In genomic region chr3:194840661-194841514, GRCh38 we compare ENCODE assay signal across 15 cellular contexts.
DNase-seq lines count a peak whose midpoint lies in the region; ATAC-seq, FAIRE-seq and TF ChIP-seq lines count a peak whose summit lies in the region.
"Had no signal": no experiment of that assay in that cellular context is flagged by ENCODE, and none has a peak within 500 bp of the region (broad histone marks: within the 10 kb centered on the region; RNA-seq: fewer than 3 reads in every experiment).

No MANE protein-coding gene starts in this region.

- no peak overlapping the region for H3K18ac ChIP-seq in mesenchymal stem cell (ENCODE audit: low read depth in 1 of 2, low read length in 2 of 2)

- H3K36me3 ChIP-seq in bronchial epithelial cell (ENCODE audit: control insufficient read depth, insufficient read depth, low read length), result no peaks in the 10 kb centered on the region
- H3K36me3 ChIP-seq in mesenchymal stem cell (ENCODE audit: control insufficient read depth in 1 of 2, insufficient read depth in 2 of 2, low read depth in 1 of 2, low read length in 2 of 2), result no peaks in the 10 kb centered on the region
- no peaks in the 10 kb centered on the region for H3K36me3 ChIP-seq in effector memory CD4-positive, alpha-beta T cell (ENCODE audit: control insufficient read depth, insufficient read depth, low read length)
- H3K36me3 ChIP-seq: SJCRH30, uterus had no signal

- no peak overlapping the region for H3K23ac ChIP-seq in mesenchymal stem cell (ENCODE audit: low read length in 2 of 2)

- no peak overlapping the region for H3K4me2 ChIP-seq in mesenchymal stem cell (ENCODE audit: low read length, poor library complexity, severe bottlenecking)

- H3K27me3 ChIP-seq in bronchial epithelial cell (ENCODE audit: control insufficient read depth, insufficient read depth, low read length), result no peaks in the 10 kb centered on the region
- H3K27me3 ChIP-seq in mesenchymal stem cell (ENCODE audit: control insufficient read depth in 1 of 2, insufficient read depth in 1 of 2, low read length in 2 of 2), result peaks cover 17 to 18% of the 10 kb centered on the region in 2 experiments
- H3K27me3 ChIP-seq in effector memory CD4-positive, alpha-beta T cell (replicated peaks; ENCODE audit: control insufficient read depth, insufficient read depth, low read length, poor library complexity, severe bottlenecking), result no peaks in the 10 kb centered on the region
- H3K27me3 ChIP-seq: SJCRH30, uterus had no signal

- no peak overlapping the region for H4K8ac ChIP-seq in mesenchymal stem cell (ENCODE audit: low read length)

- H3K4me1 ChIP-seq in mesenchymal stem cell (ENCODE audit: control insufficient read depth, insufficient read depth, low read depth, low read length), result no peaks in the 10 kb centered on the region
- H3K4me1 ChIP-seq in effector memory CD4-positive, alpha-beta T cell (ENCODE audit: control insufficient read depth, insufficient read depth, low read length, poor library complexity, severe bottlenecking), result no peaks in the 10 kb centered on the region
- H3K4me1 ChIP-seq: SJCRH30, uterus had no signal

- no peak for TF ChIP-seq CTCF in bronchial epithelial cell (IDR thresholded peaks at IDR 0.05; ENCODE audit: insufficient read depth, low read length, severe bottlenecking)

- no peak overlapping the region for H3K4ac ChIP-seq in mesenchymal stem cell (ENCODE audit: low read depth in 1 of 2, low read length in 2 of 2)

- H3K4me3 ChIP-seq in bronchial epithelial cell (ENCODE audit: low read depth, low read length), result no peak overlapping the region
- H3K4me3 ChIP-seq in mesenchymal stem cell (ENCODE audit: insufficient read depth in 1 of 2, low read depth in 1 of 2, low read length in 2 of 2), result no peak overlapping the region
- no peak overlapping the region for H3K4me3 ChIP-seq in effector memory CD4-positive, alpha-beta T cell (ENCODE audit: insufficient read depth, low read depth, low read length, poor library complexity, severe bottlenecking)
- H3K4me3 ChIP-seq: SJCRH30, uterus had no signal

- no peak overlapping the region for H2AFZ ChIP-seq in mesenchymal stem cell (ENCODE audit: low read depth, low read length)

- no peak overlapping the region for H3K14ac ChIP-seq in mesenchymal stem cell (ENCODE audit: low read length in 2 of 2)

- no peak overlapping the region for H3K27ac ChIP-seq in mesenchymal stem cell (ENCODE audit: low read length, poor library complexity, severe bottlenecking)
- no peak overlapping the region for H3K27ac ChIP-seq in effector memory CD4-positive, alpha-beta T cell (ENCODE audit: insufficient read depth, low read length, poor library complexity, severe bottlenecking)
- H3K27ac ChIP-seq: C4-2B, SJCRH30, uterus had no signal

- H2BK12ac ChIP-seq in mesenchymal stem cell (ENCODE audit: low read length in 2 of 2), result no peak overlapping the region

- no peak for ATAC-seq in GM18520 (IDR thresholded peaks at IDR 0.05; ENCODE audit: unreplicated experiment)
- ATAC-seq: activated CD4-positive, alpha-beta T cell treated with anti-CD3 and anti-CD28 coated beads for 36 hours had no signal

- no peak overlapping the region for H3K9ac ChIP-seq in mesenchymal stem cell (ENCODE audit: low read length)

- WGBS in mesenchymal stem cell, result 72% methylated on average over 21 of the region's 21 CpGs

- H3K79me1 ChIP-seq in mesenchymal stem cell (replicated peaks; ENCODE audit: low read length, poor library complexity, severe bottlenecking), result no peaks in the 10 kb centered on the region

- no peak overlapping the region for H2BK120ac ChIP-seq in mesenchymal stem cell (ENCODE audit: low read depth, low read length)

- H2AK5ac ChIP-seq in mesenchymal stem cell (ENCODE audit: low read length, severe bottlenecking), result no peak overlapping the region

- DNase-seq in DMS53 treated with DMSO at 0.1 percent for 48 hours (lab: John Stamatoyannopoulos, UW; ENCODE audit: unreplicated experiment), result peak; percentile 13
- peak; percentile 12 for DNase-seq in NCI-H460 (ENCODE audit: extremely low read depth, low read depth)
- peak; percentile 12 for DNase-seq in bronchial epithelial cell (ENCODE audit: low read depth)
- peak; percentile 65 for DNase-seq in mesenchymal stem cell
- no peak for DNase-seq in OCI-M2 (lab: John Stamatoyannopoulos, UW; ENCODE audit: unreplicated experiment)
- no peak for DNase-seq in effector memory CD4-positive, alpha-beta T cell
- DNase-seq in NCI-H146 treated with DMSO at 0.1 percent for 48 hours (lab: John Stamatoyannopoulos, UW; ENCODE audit: unreplicated experiment), result no peak
- DNase-seq: activated CD4-positive, alpha-beta T cell treated with anti-CD3 and anti-CD28 coated beads for 36 hours; activated effector memory CD4-positive, alpha-beta T cell treated with Interleukin-2 at 50 U/mL for 16 hours; H9; NCI-H345; SJCRH30; uterus had no signal

- FAIRE-seq in bronchial epithelial cell (lab: Jason Lieb, UNC), result no peak

- no peak overlapping the region for H2BK5ac ChIP-seq in mesenchymal stem cell (ENCODE audit: low read depth, low read length, poor library complexity, severe bottlenecking)

- no peak overlapping the region for H2BK15ac ChIP-seq in mesenchymal stem cell (ENCODE audit: low read depth, poor library complexity, severe bottlenecking)

- H3K9me3 ChIP-seq in mesenchymal stem cell (ENCODE audit: control insufficient read depth, low read length), result no peaks in the 10 kb centered on the region
- H3K9me3 ChIP-seq in effector memory CD4-positive, alpha-beta T cell (ENCODE audit: control insufficient read depth, low read length), result no peaks in the 10 kb centered on the region
- H3K9me3 ChIP-seq: SJCRH30, uterus had no signal

- H4K91ac ChIP-seq in mesenchymal stem cell (ENCODE audit: low read length), result no peak overlapping the region

Comparison
In these comparisons a context has a peak if more than half of its experiments do, and no peak if none do; other contexts are left out.
1. DNase-seq: peak in DMS53 treated with DMSO at 0.1 percent for 48 hours (single experiment), NCI-H460 (single experiment), bronchial epithelial cell (single experiment) and mesenchymal stem cell (single experiment); none in OCI-M2 (single experiment), effector memory CD4-positive, alpha-beta T cell (0 of 3) and NCI-H146 treated with DMSO at 0.1 percent for 48 hours (single experiment).